In genomic region chr6:14524319-14524718, GRCh38 we compare ENCODE assay signal across 21 cellular contexts.
DNase-seq lines count a peak whose midpoint lies in the region; ATAC-seq and TF ChIP-seq lines count a peak whose summit lies in the region.
"Had no signal": no experiment of that assay in that cellular context is flagged by ENCODE, and none has a peak within 500 bp of the region (broad histone marks: within the 10 kb centered on the region; RNA-seq: fewer than 3 reads in every experiment).

No MANE protein-coding gene starts in this region.

- no peak overlapping the region for H3K4me3 ChIP-seq in SK-N-SH (ENCODE audit: low read depth in 2 of 2, low read length in 1 of 2)
- no peak overlapping the region for H3K4me3 ChIP-seq in upper lobe of right lung

- 0 out of 2 replicates have a peak, but pooled peaks cover 3% of the 10 kb centered on the region for H3K9me3 ChIP-seq in SK-N-SH
- H3K9me3 ChIP-seq in upper lobe of right lung: no peaks in the 10 kb centered on the region

- H3K27ac ChIP-seq in SK-N-SH (ENCODE audit: low read depth in 2 of 2, low read length in 1 of 2) (no peak overlapping the region), upper lobe of right lung (no peak overlapping the region)
- H3K27ac ChIP-seq: 22Rv1, VCaP had no signal

- H3K79me2 ChIP-seq in SK-N-SH (ENCODE audit: insufficient read depth): no peaks in the 10 kb centered on the region

- intact Hi-C loops in upper lobe of right lung (cut with DNase I): no loop called here

- H3K9ac ChIP-seq in SK-N-SH: no peak overlapping the region

- H3K36me3 ChIP-seq in SK-N-SH (replicated peaks in 1 of 2; ENCODE audit: control insufficient read depth in 1 of 2, insufficient read depth in 2 of 2, low read length in 1 of 2) (no peaks in the 10 kb centered on the region), upper lobe of right lung (no peaks in the 10 kb centered on the region)

- CTCF ChIA-PET in SK-N-SH (lab: Yijun Ruan, JAX): no interaction called here

- H3F3A ChIP-seq in SK-N-SH (replicated peaks; ENCODE audit: insufficient read depth): no peaks in the 10 kb centered on the region

- no peak for TF ChIP-seq RAD21 in SK-N-SH (IDR thresholded peaks at IDR 0.05; ENCODE audit: low read length)

- no peaks in the 10 kb centered on the region for H3K27me3 ChIP-seq in SK-N-SH (ENCODE audit: insufficient read depth)
- H3K27me3 ChIP-seq in upper lobe of right lung: no peaks in the 10 kb centered on the region

- TF ChIP-seq EP300 in SK-N-SH (IDR thresholded peaks at IDR 0.05; ENCODE audit: borderline replicate concordance in 1 of 2, low read depth in 1 of 2, low read length in 1 of 2): no peak

- no peak overlapping the region for H2AFZ ChIP-seq in SK-N-SH (ENCODE audit: low read depth)

- H4K20me1 ChIP-seq in SK-N-SH (ENCODE audit: insufficient read depth): no peaks in the 10 kb centered on the region

- WGBS in SK-N-SH (ENCODE audit: low lambda C conversion rate): 38% methylated on average over 3 of the region's 3 CpGs

- no peaks in the 10 kb centered on the region for H3K9me2 ChIP-seq in SK-N-SH

- ATAC-seq in SK-N-SH treated with all-trans-retinoic acid at 6 μM for 48 hours: no peak
- ATAC-seq in esophagus mucosa: peak; percentile 17
- peak; percentile 10 for ATAC-seq in left lobe of liver
- ATAC-seq in upper lobe of right lung: peak; percentile 62
- no peak for ATAC-seq in GM19397 (IDR thresholded peaks at IDR 0.05; ENCODE audit: unreplicated experiment)
- ATAC-seq: stimulated activated naive CD8-positive, alpha-beta T cell treated with anti-CD3 and anti-CD28 coated beads, Interleukin-15, Interleukin-2, amounts not matched to agents 100 U/mL and 50 U/mL, for 24 hours had no signal

- TF ChIP-seq CTCF in SK-N-SH (IDR thresholded peaks at IDR 0.05): no peak
- TF ChIP-seq CTCF in upper lobe of right lung (IDR thresholded peaks at IDR 0.05): no peak

- DNase-seq in SK-N-SH: peak; percentile 19
- no peak for DNase-seq in left lobe of liver (ENCODE audit: low spot score)
- DNase-seq in upper lobe of right lung: no peak
- no peak for DNase-seq in hypothalamus (lab: John Stamatoyannopoulos, UW)
- no peak for DNase-seq in 8988T
- DNase-seq: activated CD8-positive, alpha-beta memory T cell treated with anti-CD3 and anti-CD28 coated beads for 24 hours; activated effector memory CD4-positive, alpha-beta T cell treated with Interleukin-2 at 50 U/mL for 16 hours; effector CD4-positive, alpha-beta T cell; foreskin melanocyte; midbrain; NCI-H1694; NCI-H510A; occipital lobe; OCI-M1; stimulated activated CD4-positive, alpha-beta T cell treated with anti-CD3 and anti-CD28 coated beads, Interleukin-12 subunit alpha, Interleukin-12 subunit beta, amount 100 ng/mL, for 4 hours; stimulated activated naive CD8-positive, alpha-beta T cell treated with anti-CD3 and anti-CD28 coated beads, Interleukin-15, Interleukin-2, amounts not matched to agents 100 U/mL and 50 U/mL, for 24 hours had no signal

- H3K4me2 ChIP-seq in SK-N-SH: no peak overlapping the region

- POLR2A ChIA-PET in SK-N-SH (lab: Yijun Ruan, JAX): no interaction called here

- H3K4me1 ChIP-seq in SK-N-SH (ENCODE audit: control insufficient read depth in 1 of 2, insufficient read depth in 2 of 2, low read depth in 1 of 2, low read length in 1 of 2) (peaks cover 0 to 3% of the 10 kb centered on the region in 2 experiments; a peak in 2 of 4 replicates), upper lobe of right lung (no peaks in the 10 kb centered on the region)

TF ChIP-seq in SK-N-SH, 30 proteins besides CTCF, POLR2A, EP300 and RAD21:
- no peak for TF ChIP-seq PBX3 (IDR thresholded peaks at IDR 0.05)
- TF ChIP-seq MAX (IDR thresholded peaks at IDR 0.05; ENCODE audit: low read depth): no peak
- TF ChIP-seq EZH2phosphoT487 (IDR thresholded peaks at IDR 0.05; ENCODE audit: borderline replicate concordance, low read depth): no peak
- no peak for TF ChIP-seq TEAD4 (IDR thresholded peaks at IDR 0.05; ENCODE audit: borderline replicate concordance, insufficient read depth)
- no peak for TF ChIP-seq NFIC (IDR thresholded peaks at IDR 0.05; ENCODE audit: borderline replicate concordance)
- no peak for TF ChIP-seq TAF1 (IDR thresholded peaks at IDR 0.05; ENCODE audit: borderline replicate concordance, low read depth, low read length)
- no peak for TF ChIP-seq NRF1 (IDR thresholded peaks at IDR 0.05; ENCODE audit: low read depth, low read length)
- no peak for TF ChIP-seq GATA2 (CRISPR knock-in tag; IDR thresholded peaks at IDR 0.05)

TF ChIP-seq in SK-N-SH treated with all-trans-retinoic acid at 6 μM for 48 hours, 23 proteins besides CTCF, POLR2A, EP300 and RAD21:
- TF ChIP-seq SNAI2 (CRISPR knock-in tag; IDR thresholded peaks at IDR 0.05): no peak
- TF ChIP-seq, protein P1, sequence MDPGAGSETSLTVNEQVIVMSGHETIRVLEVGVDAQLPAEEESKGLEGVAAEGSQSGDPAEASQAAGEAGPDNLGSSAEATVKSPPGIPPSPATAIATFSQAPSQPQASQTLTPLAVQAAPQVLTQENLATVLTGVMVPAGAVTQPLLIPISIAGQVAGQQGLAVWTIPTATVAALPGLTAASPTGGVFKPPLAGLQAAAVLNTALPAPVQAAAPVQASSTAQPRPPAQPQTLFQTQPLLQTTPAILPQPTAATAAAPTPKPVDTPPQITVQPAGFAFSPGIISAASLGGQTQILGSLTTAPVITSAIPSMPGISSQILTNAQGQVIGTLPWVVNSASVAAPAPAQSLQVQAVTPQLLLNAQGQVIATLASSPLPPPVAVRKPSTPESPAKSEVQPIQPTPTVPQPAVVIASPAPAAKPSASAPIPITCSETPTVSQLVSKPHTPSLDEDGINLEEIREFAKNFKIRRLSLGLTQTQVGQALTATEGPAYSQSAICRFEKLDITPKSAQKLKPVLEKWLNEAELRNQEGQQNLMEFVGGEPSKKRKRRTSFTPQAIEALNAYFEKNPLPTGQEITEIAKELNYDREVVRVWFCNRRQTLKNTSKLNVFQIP (CRISPR knock-in tag; IDR thresholded peaks at IDR 0.05; ENCODE audit: borderline replicate concordance, low read depth): no peak
- no peak for TF ChIP-seq BACH2 (CRISPR knock-in tag; IDR thresholded peaks at IDR 0.05; ENCODE audit: borderline replicate concordance)
- TF ChIP-seq TCF4 (CRISPR knock-in tag; IDR thresholded peaks at IDR 0.05; ENCODE audit: borderline replicate concordance): no peak
- TF ChIP-seq ISL1 (CRISPR knock-in tag; IDR thresholded peaks at IDR 0.05): no peak
- no peak for TF ChIP-seq ZFP3 (CRISPR knock-in tag; IDR thresholded peaks at IDR 0.05)
- TF ChIP-seq OSR1 (CRISPR knock-in tag; IDR thresholded peaks at IDR 0.05): no peak
- no peak for TF ChIP-seq CSRNP3 (CRISPR knock-in tag; IDR thresholded peaks at IDR 0.05)
- no peak for TF ChIP-seq ZNF8 (CRISPR knock-in tag; IDR thresholded peaks at IDR 0.05)

Comparison
In these comparisons a context has a peak if more than half of its experiments do, and no peak if none do; other contexts are left out.
1. ATAC-seq: peak in esophagus mucosa (single experiment), left lobe of liver (single experiment) and upper lobe of right lung (single experiment); none in SK-N-SH treated with all-trans-retinoic acid at 6 μM for 48 hours (single experiment) and GM19397 (single experiment).